1 cellular context compared by ENCODE assay signal in genomic region chr20:50196248-50196647, GRCh38.
TF ChIP-seq lines count a peak whose summit lies in the region.

No MANE protein-coding gene starts in this region.

TF ChIP-seq in IMR-90, 13 proteins besides CTCF, POLR2A, EP300 and RAD21 (continued from another document):
- TF ChIP-seq NFE2L2 (IDR thresholded peaks at IDR 0.05; ENCODE audit: low read depth, low read length) (no peak), BHLHE40 (IDR thresholded peaks at IDR 0.05; ENCODE audit: low read depth, low read length) (no peak), FOS (IDR thresholded peaks at IDR 0.05; ENCODE audit: low read depth, low read length) (no peak), MXI1 (IDR thresholded peaks at IDR 0.05; ENCODE audit: borderline replicate concordance, low read depth, low read length) (no peak), MAFK (IDR thresholded peaks at IDR 0.05; ENCODE audit: low read depth, low read length) (no peak), RFX5 (IDR thresholded peaks at IDR 0.05; ENCODE audit: low read depth, low read length) (no peak), MAZ (IDR thresholded peaks at IDR 0.05; ENCODE audit: borderline replicate concordance, low read depth, low read length) (no peak), CHD1 (IDR thresholded peaks at IDR 0.05; ENCODE audit: low read depth, low read length) (no peak), USF2 (IDR thresholded peaks at IDR 0.05; ENCODE audit: low read depth, low read length) (no peak), RCOR1 (IDR thresholded peaks at IDR 0.05; ENCODE audit: insufficient replicate concordance, low read length) (no peak), ELK1 (IDR thresholded peaks at IDR 0.05; ENCODE audit: borderline replicate concordance, low read depth, low read length) (no peak)
